9 cellular contexts compared by ENCODE assay signal in the genomic region with DNA sequence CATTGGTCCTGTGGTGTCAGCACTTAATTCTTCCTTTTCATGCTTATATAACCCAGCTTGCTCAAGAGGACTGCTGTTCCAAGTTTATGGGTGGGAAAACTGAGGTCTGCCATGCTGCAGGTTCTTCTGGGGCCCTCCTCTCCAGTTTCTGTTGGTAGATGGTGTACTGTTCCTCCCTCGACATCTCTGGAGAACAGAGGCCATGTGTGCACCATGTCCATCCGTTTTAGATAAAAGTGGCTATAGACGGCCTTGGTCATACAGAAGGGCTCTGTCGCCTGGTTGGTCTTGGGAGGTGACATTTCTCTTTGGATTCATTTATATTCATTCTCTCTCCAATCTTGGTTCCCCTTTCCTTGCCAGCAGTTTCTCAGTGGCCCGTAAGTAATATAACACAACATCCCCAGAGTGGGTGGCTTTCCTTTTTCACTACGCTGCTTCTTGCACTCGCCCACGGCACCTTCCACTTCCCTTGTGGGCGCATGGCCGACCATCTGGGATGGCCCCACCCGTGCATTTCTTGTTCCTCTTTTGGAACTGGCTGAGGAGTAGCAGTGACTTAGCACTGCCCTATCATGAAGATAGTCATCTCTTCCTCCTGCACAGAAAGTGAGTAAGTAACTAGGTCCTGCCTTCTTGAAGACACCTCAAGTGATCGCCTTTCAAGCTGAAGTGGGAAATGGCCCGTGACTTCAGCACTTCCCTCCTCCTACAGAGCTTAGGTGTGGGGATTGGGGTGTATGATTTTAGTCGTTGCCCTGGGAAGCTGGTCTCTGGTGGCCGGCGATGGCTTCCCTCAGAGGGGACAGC.
DNase-seq lines count a peak whose midpoint lies in the region; ATAC-seq and TF ChIP-seq lines count a peak whose summit lies in the region.
"Had no signal": no experiment of that assay in that cellular context is flagged by ENCODE, and none has a peak within 500 bp of the region (broad histone marks: within the 10 kb centered on the region; RNA-seq: fewer than 3 reads in every experiment).

No MANE protein-coding gene starts in this region.

- whole genome bisulfite sequencing in GM23248 (ENCODE audit: low coverage in 1 of 2, low lambda C conversion rate in 2 of 2, missing lambda C conversion rate in 2 of 2), 2 experiments: 94 to 95% methylated on average over 16 of the region's 16 CpGs

- H3K27me3 ChIP-seq in foreskin keratinocyte: no peaks in the 10 kb centered on the region
- no peaks in the 10 kb centered on the region for H3K27me3 ChIP-seq in GM23248 (replicated peaks; ENCODE audit: insufficient read depth)

- in situ Hi-C loops in GM23248 (cut with MboI): no loop called here

- no peaks in the 10 kb centered on the region for H3K9me2 ChIP-seq in GM23248 (ENCODE audit: insufficient read depth)

- peaks cover 23% of the 10 kb centered on the region; the same call in 1 of the 2 replicates for H3K36me3 ChIP-seq in GM23248 (ENCODE audit: low read depth)

- no peak overlapping the region for H3K9ac ChIP-seq in GM23248

- H3K4me1 ChIP-seq in foreskin keratinocyte: peaks cover 23% of the 10 kb centered on the region
- peaks cover 5% of the 10 kb centered on the region; the same call in 1 of the 2 replicates for H3K4me1 ChIP-seq in GM23248 (ENCODE audit: insufficient read depth)

- H3F3A ChIP-seq in GM23248 (ENCODE audit: insufficient read depth): no peaks in the 10 kb centered on the region

- H3K9me3 ChIP-seq in GM23248 (ENCODE audit: low read depth): no peaks in the 10 kb centered on the region

- no peak overlapping the region for H3K4me3 ChIP-seq in GM23248

- DNase-seq in MV-4-11 (lab: John Stamatoyannopoulos, UW) (peak; percentile 99), foreskin keratinocyte (no peak), GM23248 (no peak), dermis blood vessel endothelial cell (no peak)
- peak; percentile 19 for DNase-seq in stimulated activated CD8-positive, alpha-beta memory T cell treated with anti-CD3 and anti-CD28 coated beads, Interleukin-12 subunit alpha, Interleukin-12 subunit beta, amount 100 ng/mL, for 4 hours (ENCODE audit: low read depth)
- no peak for DNase-seq in activated effector memory CD4-positive, alpha-beta T cell treated with Interleukin-2 at 50 U/mL for 16 hours

- H3K27ac ChIP-seq in foreskin keratinocyte: peak overlapping the region; percentile 67
- no peak overlapping the region for H3K27ac ChIP-seq in GM23248

- H4K20me1 ChIP-seq in GM23248 (ENCODE audit: insufficient read depth): no peaks in the 10 kb centered on the region

- peak; percentile 70 for ATAC-seq in GM18520 (IDR thresholded peaks at IDR 0.05; ENCODE audit: unreplicated experiment)
- ATAC-seq in GM21786 (IDR thresholded peaks at IDR 0.05; ENCODE audit: unreplicated experiment): peak; percentile 93
- ATAC-seq in foreskin keratinocyte: no peak
- ATAC-seq: Panc1 had no signal

- no peak overlapping the region for H3K4me2 ChIP-seq in GM23248 (ENCODE audit: unreplicated experiment)

- no peak overlapping the region for H2AFZ ChIP-seq in GM23248

- no peak for TF ChIP-seq CTCF in foreskin keratinocyte (conservative IDR thresholded peaks at IDR 0.05)

- H3K79me2 ChIP-seq in GM23248 (ENCODE audit: insufficient read depth): peaks cover 90% of the 10 kb centered on the region

Comparison
In these comparisons a context has a peak if more than half of its experiments do, and no peak if none do; other contexts are left out.
1. DNase-seq: peak in MV-4-11 (single experiment) and stimulated activated CD8-positive, alpha-beta memory T cell treated with anti-CD3 and anti-CD28 coated beads, Interleukin-12 subunit alpha, Interleukin-12 subunit beta, amount 100 ng/mL, for 4 hours (single experiment); none in foreskin keratinocyte (0 of 2), activated effector memory CD4-positive, alpha-beta T cell treated with Interleukin-2 at 50 U/mL for 16 hours (single experiment), GM23248 (single experiment) and dermis blood vessel endothelial cell (single experiment).